11 cellular contexts compared by ENCODE assay signal in the genomic region with DNA sequence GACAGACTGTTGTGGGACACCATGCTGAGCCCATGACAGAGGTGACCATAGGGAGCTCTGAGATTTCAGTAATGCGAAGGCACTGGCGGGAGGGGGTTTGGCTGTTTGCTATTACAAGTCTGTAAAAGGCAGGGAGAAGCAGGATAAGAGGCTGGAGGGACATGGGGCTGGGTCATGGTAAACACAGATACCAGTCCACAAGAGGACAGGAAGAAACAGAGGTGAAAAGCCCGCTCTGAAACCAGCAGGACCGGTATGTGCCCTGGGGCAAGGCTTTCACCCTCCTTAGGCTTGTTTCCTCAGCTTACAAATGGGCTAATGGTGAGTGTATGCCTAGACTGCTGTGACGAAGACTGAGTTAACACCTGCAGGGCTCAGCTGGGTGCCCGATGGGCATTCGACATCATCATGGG. TPM values are rescaled to one million over a fixed set of nuclear protein-coding genes. Genes with fewer than 3 reads are reported as not detected.
DNase-seq lines count a peak whose midpoint lies in the region; ATAC-seq and TF ChIP-seq lines count a peak whose summit lies in the region.
"Had no signal": no experiment of that assay in that cellular context is flagged by ENCODE, and none has a peak within 500 bp of the region (broad histone marks: within the 10 kb centered on the region; RNA-seq: fewer than 3 reads in every experiment).

No MANE protein-coding gene starts in this region.

- H3K27me3 Mint-ChIP-seq in stimulated activated naive CD8-positive, alpha-beta T cell treated with anti-CD3 and anti-CD28 coated beads, Interleukin-15, amount 100 ng/mL, for 72 hours = no peaks in the 10 kb centered on the region
- H3K27me3 Mint-ChIP-seq in activated T-helper 17 cell treated with anti-CD3 and anti-CD28 coated beads, Interleukin-2, amount 50 U/mL, for 72 hours = no peaks in the 10 kb centered on the region

- H3K36me3 ChIP-seq in mucosa of descending colon (ENCODE audit: low read depth) (no peaks in the 10 kb centered on the region), vagina (peaks cover 0 to 10% of the 10 kb centered on the region in 2 donors)

- TF ChIP-seq CTCF in mucosa of descending colon (IDR thresholded peaks at IDR 0.05) (no peak), vagina (IDR thresholded peaks at IDR 0.05) (no peak)

- no peak overlapping the region for H3K4me3 ChIP-seq in mucosa of descending colon
- H3K4me3 ChIP-seq in vagina = no peak overlapping the region
- H3K4me3 ChIP-seq: BLaER1 treated with 17β-estradiol and CSF1 and Interleukin-3, amounts not matched to agents 10 nM and 100 nM had no signal

- DNase-seq in stimulated activated naive CD8-positive, alpha-beta T cell treated with anti-CD3 and anti-CD28 coated beads, Interleukin-15, amount 100 ng/mL, for 72 hours = no peak
- no peak for DNase-seq in stimulated activated naive CD8-positive, alpha-beta T cell treated with anti-CD3 and anti-CD28 coated beads, Interleukin-15, Interleukin-2, amounts not matched to agents 100 U/mL and 50 U/mL, for 24 hours
- DNase-seq in mucosa of descending colon (peak; percentile 71 to 77 (median 72)), vagina (ENCODE audit: extremely low spot score in 2 of 2) (no peak), retina (no peak), C1 segment of cervical spinal cord (lab: John Stamatoyannopoulos, UW) (no peak)
- DNase-seq: NCI-H526; stimulated activated naive CD4-positive, alpha-beta T cell treated with Interleukin-2 at 50 U/mL for 16 hours had no signal

- H3K4me1 ChIP-seq in mucosa of descending colon (ENCODE audit: low read depth) (peaks cover 44% of the 10 kb centered on the region), vagina (peaks cover 70% of the 10 kb centered on the region)

- peaks cover 56% of the 10 kb centered on the region for H3K4me1 Mint-ChIP-seq in stimulated activated naive CD8-positive, alpha-beta T cell treated with anti-CD3 and anti-CD28 coated beads, Interleukin-15, amount 100 ng/mL, for 72 hours
- H3K4me1 Mint-ChIP-seq in activated T-helper 17 cell treated with anti-CD3 and anti-CD28 coated beads, Interleukin-2, amount 50 U/mL, for 72 hours = peaks cover 8% of the 10 kb centered on the region

- H3K27ac Mint-ChIP-seq in stimulated activated naive CD8-positive, alpha-beta T cell treated with anti-CD3 and anti-CD28 coated beads, Interleukin-15, amount 100 ng/mL, for 72 hours = peak overlapping the region; percentile 28 to 63
- H3K27ac Mint-ChIP-seq in activated T-helper 17 cell treated with anti-CD3 and anti-CD28 coated beads, Interleukin-2, amount 50 U/mL, for 72 hours = peak overlapping the region; percentile 78

- no peak for ATAC-seq in stimulated activated naive CD8-positive, alpha-beta T cell treated with anti-CD3 and anti-CD28 coated beads, Interleukin-15, amount 100 ng/mL, for 72 hours
- no peak for ATAC-seq in stimulated activated naive CD8-positive, alpha-beta T cell treated with anti-CD3 and anti-CD28 coated beads, Interleukin-15, Interleukin-2, amounts not matched to agents 100 U/mL and 50 U/mL, for 24 hours
- no peak for ATAC-seq in activated T-helper 17 cell treated with anti-CD3 and anti-CD28 coated beads, Interleukin-2, amount 50 U/mL, for 72 hours (replicated peaks)
- ATAC-seq in mucosa of descending colon (peak; percentile 80), GM18873 (IDR thresholded peaks at IDR 0.05; ENCODE audit: low FRiP score, unreplicated experiment) (no peak)

- H3K9me3 ChIP-seq in mucosa of descending colon (no peaks in the 10 kb centered on the region), vagina (no peaks in the 10 kb centered on the region)
- H3K9me3 ChIP-seq: BLaER1 treated with 17β-estradiol and CSF1 and Interleukin-3, amounts not matched to agents 10 nM and 100 nM had no signal

- intact Hi-C loops in mucosa of descending colon (cut with DNase I, micrococcal nuclease) = no loop called here
- intact Hi-C loops in vagina (cut with DNase I) = no loop called here

- no peak for TF ChIP-seq POLR2A in vagina (IDR thresholded peaks at IDR 0.05)

- H3K4me3 Mint-ChIP-seq in stimulated activated naive CD8-positive, alpha-beta T cell treated with anti-CD3 and anti-CD28 coated beads, Interleukin-15, amount 100 ng/mL, for 72 hours = no peak overlapping the region
- no peak overlapping the region for H3K4me3 Mint-ChIP-seq in activated T-helper 17 cell treated with anti-CD3 and anti-CD28 coated beads, Interleukin-2, amount 50 U/mL, for 72 hours

- no peaks in the 10 kb centered on the region for H3K9me3 Mint-ChIP-seq in stimulated activated naive CD8-positive, alpha-beta T cell treated with anti-CD3 and anti-CD28 coated beads, Interleukin-15, amount 100 ng/mL, for 72 hours
- H3K9me3 Mint-ChIP-seq in activated T-helper 17 cell treated with anti-CD3 and anti-CD28 coated beads, Interleukin-2, amount 50 U/mL, for 72 hours = no peaks in the 10 kb centered on the region

- peak overlapping the region; percentile 11 for H3K27ac ChIP-seq in vagina

- peaks cover 91% of the 10 kb centered on the region for H3K36me3 Mint-ChIP-seq in activated T-helper 17 cell treated with anti-CD3 and anti-CD28 coated beads, Interleukin-2, amount 50 U/mL, for 72 hours (ENCODE audit: low read depth)

- no peaks in the 10 kb centered on the region for H3K27me3 ChIP-seq in vagina
- H3K27me3 ChIP-seq: BLaER1 treated with 17β-estradiol and CSF1 and Interleukin-3, amounts not matched to agents 10 nM and 100 nM had no signal

RNA-seq across cellular contexts. Expression of a gene that starts 34.1 kb away (rescaled TPM):
- total RNA-seq in activated T-helper 17 cell treated with anti-CD3 and anti-CD28 coated beads, Interleukin-2, amount 50 U/mL, for 72 hours = 100 to 1,000 TPM; 184 to 275 TPM
- 100 to 1,000 TPM; 252 to 424 (median 367) TPM for total RNA-seq in mucosa of descending colon
- total RNA-seq in vagina = 101 TPM

RNA-seq across cellular contexts. Expression of a gene that starts 38.7 kb away (rescaled TPM):
- not detected for total RNA-seq in activated T-helper 17 cell treated with anti-CD3 and anti-CD28 coated beads, Interleukin-2, amount 50 U/mL, for 72 hours
- total RNA-seq in mucosa of descending colon = 10 to 100 TPM in 2 of 3 donors, 1 to 10 TPM in 1; 3.2 to 15.1 (median 11.8) TPM
- total RNA-seq in vagina = 61.4 TPM

Comparison
In these comparisons a context has a peak if more than half of its experiments do, and no peak if none do; other contexts are left out.
1. DNase-seq: peak in mucosa of descending colon (3 of 3); none in stimulated activated naive CD8-positive, alpha-beta T cell treated with anti-CD3 and anti-CD28 coated beads, Interleukin-15, amount 100 ng/mL, for 72 hours (0 of 2), stimulated activated naive CD8-positive, alpha-beta T cell treated with anti-CD3 and anti-CD28 coated beads, Interleukin-15, Interleukin-2, amounts not matched to agents 100 U/mL and 50 U/mL, for 24 hours (single experiment), vagina (0 of 2), retina (single experiment) and C1 segment of cervical spinal cord (0 of 14).